Comparison of ENCODE assay signal across 26 cellular contexts in genomic region chr19:33978286-33978685, GRCh38.
"Had no signal": no experiment of that assay in that cellular context is flagged by ENCODE, and none has a peak within 500 bp of the region (broad histone marks: within the 10 kb centered on the region; RNA-seq: fewer than 3 reads in every experiment).

No MANE protein-coding gene starts in this region.

- H3K4me1 Mint-ChIP-seq: endodermal cell had no signal

- H3K4me1 ChIP-seq: colonic mucosa, esophagus muscularis mucosa, esophagus squamous epithelium, foreskin keratinocyte, gastrocnemius medialis, gastroesophageal sphincter, heart left ventricle, heart right ventricle had no signal

- H3K27ac ChIP-seq: colonic mucosa, coronary artery, dorsolateral prefrontal cortex, epithelial cell of prostate, esophagus muscularis mucosa, esophagus squamous epithelium, foreskin keratinocyte, gastrocnemius medialis, gastroesophageal sphincter, heart left ventricle, heart right ventricle, hepatocyte had no signal

- H3K4me3 ChIP-seq: colonic mucosa, coronary artery, dorsolateral prefrontal cortex, esophagus muscularis mucosa, esophagus squamous epithelium, gastrocnemius medialis, gastroesophageal sphincter, heart left ventricle, heart right ventricle, hepatocyte had no signal

- H3K4me2 ChIP-seq: hepatocyte had no signal

- H3K79me2 ChIP-seq: hepatocyte had no signal

- H3K4me3 Mint-ChIP-seq: dendritic cell treated with granulocyte-macrophage colony-stimulating factor and Interleukin-4, amounts not matched to agents 40 ng/mL and 50 ng/mL, for 4 days; effector memory CD8-positive, alpha-beta T cell; endodermal cell had no signal

- H3K9me3 Mint-ChIP-seq: dendritic cell treated with granulocyte-macrophage colony-stimulating factor and Interleukin-4, amounts not matched to agents 40 ng/mL and 50 ng/mL, for 4 days had no signal

- H3K9me3 ChIP-seq: colonic mucosa, esophagus squamous epithelium, gastrocnemius medialis had no signal

- H3K27ac Mint-ChIP-seq: dendritic cell treated with granulocyte-macrophage colony-stimulating factor and Interleukin-4, amounts not matched to agents 40 ng/mL and 50 ng/mL, for 4 days; effector memory CD8-positive, alpha-beta T cell; endodermal cell had no signal

- ATAC-seq: effector memory CD8-positive, alpha-beta T cell; esophagus mucosa; foreskin keratinocyte; gastrocnemius medialis; gastroesophageal sphincter; heart left ventricle; heart right ventricle had no signal

- H2AFZ ChIP-seq: hepatocyte had no signal

- H3K27me3 ChIP-seq: colonic mucosa, foreskin keratinocyte, gastrocnemius medialis, hepatocyte had no signal

- DNase-seq: colonic mucosa; cortex of kidney; dermis blood vessel endothelial cell; dorsolateral prefrontal cortex; effector CD4-positive, alpha-beta T cell; effector CD8-positive, alpha-beta T cell; effector memory CD4-positive, alpha-beta T cell; effector memory CD8-positive, alpha-beta T cell; endodermal cell; erythroblast; esophagus squamous epithelium; foreskin fibroblast; foreskin keratinocyte; foreskin melanocyte; gastrocnemius medialis; glutamatergic neuron; head of caudate nucleus; heart left ventricle; heart right ventricle had no signal

- H3K36me3 ChIP-seq: colonic mucosa, esophagus muscularis mucosa, esophagus squamous epithelium, gastrocnemius medialis, gastroesophageal sphincter, heart left ventricle, heart right ventricle had no signal
